ENCODE assay signal across 1 cellular context in the genomic region with DNA sequence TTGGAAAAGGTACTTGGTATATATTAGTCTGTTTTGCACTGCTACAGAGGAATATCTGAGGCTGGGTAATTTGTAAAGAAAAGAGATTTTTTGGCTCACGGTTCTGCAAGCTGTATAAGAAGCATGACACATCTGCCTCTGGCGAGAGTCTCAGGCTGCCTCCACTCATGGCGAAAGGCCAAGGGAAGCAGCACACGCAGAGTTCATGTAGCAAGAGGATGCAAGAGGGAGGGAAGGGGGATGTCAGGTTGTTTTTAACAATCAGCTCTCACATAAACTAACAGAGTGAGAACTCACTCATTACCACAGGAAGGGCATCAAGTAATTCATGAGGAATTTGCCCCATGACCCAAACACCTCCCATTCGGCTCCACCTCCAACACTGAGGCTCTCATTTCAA.
TF ChIP-seq lines count a peak whose summit lies in the region.

No MANE protein-coding gene starts in this region.

TF ChIP-seq in HepG2, 621 proteins besides CTCF, POLR2A, EP300 and RAD21 (continued from another document):
- TF ChIP-seq, protein P1, sequence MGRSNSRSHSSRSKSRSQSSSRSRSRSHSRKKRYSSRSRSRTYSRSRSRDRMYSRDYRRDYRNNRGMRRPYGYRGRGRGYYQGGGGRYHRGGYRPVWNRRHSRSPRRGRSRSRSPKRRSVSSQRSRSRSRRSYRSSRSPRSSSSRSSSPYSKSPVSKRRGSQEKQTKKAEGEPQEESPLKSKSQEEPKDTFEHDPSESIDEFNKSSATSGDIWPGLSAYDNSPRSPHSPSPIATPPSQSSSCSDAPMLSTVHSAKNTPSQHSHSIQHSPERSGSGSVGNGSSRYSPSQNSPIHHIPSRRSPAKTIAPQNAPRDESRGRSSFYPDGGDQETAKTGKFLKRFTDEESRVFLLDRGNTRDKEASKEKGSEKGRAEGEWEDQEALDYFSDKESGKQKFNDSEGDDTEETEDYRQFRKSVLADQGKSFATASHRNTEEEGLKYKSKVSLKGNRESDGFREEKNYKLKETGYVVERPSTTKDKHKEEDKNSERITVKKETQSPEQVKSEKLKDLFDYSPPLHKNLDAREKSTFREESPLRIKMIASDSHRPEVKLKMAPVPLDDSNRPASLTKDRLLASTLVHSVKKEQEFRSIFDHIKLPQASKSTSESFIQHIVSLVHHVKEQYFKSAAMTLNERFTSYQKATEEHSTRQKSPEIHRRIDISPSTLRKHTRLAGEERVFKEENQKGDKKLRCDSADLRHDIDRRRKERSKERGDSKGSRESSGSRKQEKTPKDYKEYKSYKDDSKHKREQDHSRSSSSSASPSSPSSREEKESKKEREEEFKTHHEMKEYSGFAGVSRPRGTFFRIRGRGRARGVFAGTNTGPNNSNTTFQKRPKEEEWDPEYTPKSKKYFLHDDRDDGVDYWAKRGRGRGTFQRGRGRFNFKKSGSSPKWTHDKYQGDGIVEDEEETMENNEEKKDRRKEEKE (IDR thresholded peaks at IDR 0.05) = no peak
- TF ChIP-seq, protein P2, sequence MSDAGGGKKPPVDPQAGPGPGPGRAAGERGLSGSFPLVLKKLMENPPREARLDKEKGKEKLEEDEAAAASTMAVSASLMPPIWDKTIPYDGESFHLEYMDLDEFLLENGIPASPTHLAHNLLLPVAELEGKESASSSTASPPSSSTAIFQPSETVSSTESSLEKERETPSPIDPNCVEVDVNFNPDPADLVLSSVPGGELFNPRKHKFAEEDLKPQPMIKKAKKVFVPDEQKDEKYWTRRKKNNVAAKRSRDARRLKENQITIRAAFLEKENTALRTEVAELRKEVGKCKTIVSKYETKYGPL (CRISPR knock-in tag; IDR thresholded peaks at IDR 0.05) = no peak
- TF ChIP-seq PCBP1 (IDR thresholded peaks at IDR 0.05; ENCODE audit: borderline replicate concordance, low read depth, low read length) = no peak
- TF ChIP-seq, protein P3, sequence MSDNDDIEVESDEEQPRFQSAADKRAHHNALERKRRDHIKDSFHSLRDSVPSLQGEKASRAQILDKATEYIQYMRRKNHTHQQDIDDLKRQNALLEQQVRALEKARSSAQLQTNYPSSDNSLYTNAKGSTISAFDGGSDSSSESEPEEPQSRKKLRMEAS (IDR thresholded peaks at IDR 0.05) = no peak
- no peak for TF ChIP-seq TOPORS (CRISPR knock-in tag; IDR thresholded peaks at IDR 0.05)
- no peak for TF ChIP-seq SP2 (CRISPR knock-in tag; IDR thresholded peaks at IDR 0.05)
- TF ChIP-seq NR2F6 (IDR thresholded peaks at IDR 0.05) = no peak
- TF ChIP-seq NR2F6 (CRISPR knock-in tag; IDR thresholded peaks at IDR 0.05) = no peak
- TF ChIP-seq NFKB2 (CRISPR knock-in tag; IDR thresholded peaks at IDR 0.05; ENCODE audit: borderline replicate concordance) = no peak
- TF ChIP-seq ZNF550 (CRISPR knock-in tag; IDR thresholded peaks at IDR 0.05; ENCODE audit: borderline replicate concordance) = no peak
- no peak for TF ChIP-seq MBNL3 (CRISPR knock-in tag; conservative IDR thresholded peaks at IDR 0.05)
- TF ChIP-seq, protein P4, sequence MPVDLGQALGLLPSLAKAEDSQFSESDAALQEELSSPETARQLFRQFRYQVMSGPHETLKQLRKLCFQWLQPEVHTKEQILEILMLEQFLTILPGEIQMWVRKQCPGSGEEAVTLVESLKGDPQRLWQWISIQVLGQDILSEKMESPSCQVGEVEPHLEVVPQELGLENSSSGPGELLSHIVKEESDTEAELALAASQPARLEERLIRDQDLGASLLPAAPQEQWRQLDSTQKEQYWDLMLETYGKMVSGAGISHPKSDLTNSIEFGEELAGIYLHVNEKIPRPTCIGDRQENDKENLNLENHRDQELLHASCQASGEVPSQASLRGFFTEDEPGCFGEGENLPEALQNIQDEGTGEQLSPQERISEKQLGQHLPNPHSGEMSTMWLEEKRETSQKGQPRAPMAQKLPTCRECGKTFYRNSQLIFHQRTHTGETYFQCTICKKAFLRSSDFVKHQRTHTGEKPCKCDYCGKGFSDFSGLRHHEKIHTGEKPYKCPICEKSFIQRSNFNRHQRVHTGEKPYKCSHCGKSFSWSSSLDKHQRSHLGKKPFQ (CRISPR knock-in tag; IDR thresholded peaks at IDR 0.05; ENCODE audit: insufficient replicate concordance) = no peak
- TF ChIP-seq NRL (CRISPR knock-in tag; IDR thresholded peaks at IDR 0.05; ENCODE audit: borderline replicate concordance) = no peak
- TF ChIP-seq ZNF7 (CRISPR knock-in tag; IDR thresholded peaks at IDR 0.05) = no peak
